22 cellular contexts compared by ENCODE assay signal in genomic region chr1:1760345-1760650, GRCh38.
"Had no signal": no experiment of that assay in that cellular context is flagged by ENCODE, and none has a peak within 500 bp of the region (broad histone marks: within the 10 kb centered on the region; RNA-seq: fewer than 3 reads in every experiment).

No MANE protein-coding gene starts in this region.

- ATAC-seq: activated CD4-positive, CD25-positive, alpha-beta regulatory T cell treated with anti-CD3 and anti-CD28 coated beads, Interleukin-2, amount 50 U/mL, for 24 hours; activated CD8-positive, alpha-beta T cell treated with anti-CD3 and anti-CD28 coated beads for 36 hours; gastroesophageal sphincter; heart left ventricle; naive thymus-derived CD4-positive, alpha-beta T cell; right cardiac atrium; stimulated activated effector memory CD8-positive, alpha-beta T cell treated with anti-CD3 and anti-CD28 coated beads, Interleukin-12 subunit alpha, Interleukin-12 subunit beta, amount 100 ng/mL, for 72 hours had no signal

- H3K4me1 Mint-ChIP-seq: activated CD4-positive, alpha-beta T cell treated with anti-CD3 and anti-CD28 coated beads, Interleukin-2, amount 10 ng/mL, durations not matched to agents 7 days and 5 days; brain had no signal

- H3K9me3 ChIP-seq: gastroesophageal sphincter, heart left ventricle, ovary, psoas muscle had no signal

- FAIRE-seq: keratinocyte had no signal

- H3K27ac Mint-ChIP-seq: activated CD8-positive, alpha-beta T cell treated with anti-CD3 and anti-CD28 coated beads for 36 hours; brain; naive thymus-derived CD4-positive, alpha-beta T cell; stimulated activated effector memory CD8-positive, alpha-beta T cell treated with anti-CD3 and anti-CD28 coated beads, Interleukin-12 subunit alpha, Interleukin-12 subunit beta, amount 100 ng/mL, for 72 hours had no signal

- H3K9me3 Mint-ChIP-seq: activated CD4-positive, alpha-beta T cell treated with anti-CD3 and anti-CD28 coated beads, Interleukin-2, amount 10 ng/mL, durations not matched to agents 7 days and 5 days; activated CD8-positive, alpha-beta T cell treated with anti-CD3 and anti-CD28 coated beads for 36 hours; brain; neural crest cell; stimulated activated effector memory CD8-positive, alpha-beta T cell treated with anti-CD3 and anti-CD28 coated beads, Interleukin-12 subunit alpha, Interleukin-12 subunit beta, amount 100 ng/mL, for 72 hours had no signal

- H3K4me3 Mint-ChIP-seq: activated CD4-positive, alpha-beta T cell treated with anti-CD3 and anti-CD28 coated beads, Interleukin-2, amount 10 ng/mL, durations not matched to agents 7 days and 5 days; activated CD8-positive, alpha-beta memory T cell treated with anti-CD3 and anti-CD28 coated beads, Interleukin-2, amount 10 ng/mL, durations not matched to agents 7 days and 5 days; activated CD8-positive, alpha-beta T cell treated with anti-CD3 and anti-CD28 coated beads for 36 hours; brain; naive thymus-derived CD4-positive, alpha-beta T cell; neural crest cell; stimulated activated effector memory CD8-positive, alpha-beta T cell treated with anti-CD3 and anti-CD28 coated beads, Interleukin-12 subunit alpha, Interleukin-12 subunit beta, amount 100 ng/mL, for 72 hours had no signal

- H3K4me3 ChIP-seq: gastroesophageal sphincter, heart left ventricle, lung, ovary, psoas muscle had no signal

- H3K27me3 Mint-ChIP-seq: activated CD4-positive, alpha-beta T cell treated with anti-CD3 and anti-CD28 coated beads, Interleukin-2, amount 10 ng/mL, durations not matched to agents 7 days and 5 days; activated CD8-positive, alpha-beta memory T cell treated with anti-CD3 and anti-CD28 coated beads, Interleukin-2, amount 10 ng/mL, durations not matched to agents 7 days and 5 days; activated CD8-positive, alpha-beta T cell treated with anti-CD3 and anti-CD28 coated beads for 36 hours; brain; naive thymus-derived CD4-positive, alpha-beta T cell had no signal

- H3K27me3 ChIP-seq: gastroesophageal sphincter, heart left ventricle, ovary had no signal

- H3K36me3 ChIP-seq: ovary had no signal

- DNase-seq: activated CD4-positive, alpha-beta T cell treated with anti-CD3 and anti-CD28 coated beads, Interleukin-2, amount 10 ng/mL, durations not matched to agents 7 days and 5 days; activated CD8-positive, alpha-beta memory T cell treated with anti-CD3 and anti-CD28 coated beads, Interleukin-2, amount 10 ng/mL, durations not matched to agents 7 days and 5 days; activated CD8-positive, alpha-beta T cell treated with anti-CD3 and anti-CD28 coated beads for 36 hours; activated effector memory CD4-positive, alpha-beta T cell treated with anti-CD3 and anti-CD28 coated beads, Interleukin-2, amount 50 U/mL, for 16 hours; activated naive CD4-positive, alpha-beta T cell treated with anti-CD3 and anti-CD28 coated beads, Interleukin-2, amount 50 U/mL, for 16 hours; activated T-cell treated with anti-CD3 and anti-CD28 coated beads for 4 hours; anterior cingulate cortex; heart left ventricle; naive thymus-derived CD4-positive, alpha-beta T cell; ovary; stimulated activated CD4-positive, alpha-beta T cell treated with anti-CD3 and anti-CD28 coated beads, Interleukin-2, amount 100 ng/mL, for 24 hours; trophoblast cell had no signal

- H3K27ac ChIP-seq: epithelial cell of prostate, gastroesophageal sphincter, heart left ventricle, ovary, psoas muscle had no signal
